In the genomic region with DNA sequence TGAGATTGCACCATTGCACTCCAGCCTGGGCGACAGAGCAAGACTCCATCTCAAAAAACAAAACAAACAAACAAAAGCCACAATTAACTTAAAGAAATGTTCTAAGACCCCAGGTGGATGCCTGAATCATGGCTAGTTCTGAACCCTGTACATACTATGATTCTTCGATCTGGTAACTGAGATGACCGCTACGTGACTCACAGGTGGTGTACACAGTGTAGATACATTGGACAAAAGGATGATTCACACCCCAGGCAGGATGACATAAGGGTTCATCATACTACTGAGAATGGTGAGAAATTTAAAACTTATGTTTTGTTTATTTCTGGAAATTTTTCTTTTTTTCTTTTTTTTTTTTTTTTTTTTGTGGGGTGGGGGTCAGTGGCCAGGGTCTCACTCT, we compare ENCODE assay signal across 19 cellular contexts. TPM values are rescaled to one million over a fixed set of nuclear protein-coding genes. Genes with fewer than 3 reads are reported as not detected.
A peak's percentile ranks its signal among the peaks of the same experiment; 100 is the strongest.
DNase-seq lines count a peak whose midpoint lies in the region; ATAC-seq and TF ChIP-seq lines count a peak whose summit lies in the region.
"Had no signal": no experiment of that assay in that cellular context is flagged by ENCODE, and none has a peak within 500 bp of the region (broad histone marks: within the 10 kb centered on the region; RNA-seq: fewer than 3 reads in every experiment).

No MANE protein-coding gene starts in this region.

- H3K27me3 ChIP-seq in mammary epithelial cell (ENCODE audit: insufficient read depth, low read length) (no peaks in the 10 kb centered on the region), gastroesophageal sphincter (no peaks in the 10 kb centered on the region)
- H3K27me3 ChIP-seq: right atrium auricular region, testis had no signal

- no peaks in the 10 kb centered on the region for H4K20me1 ChIP-seq in mammary epithelial cell (ENCODE audit: insufficient read depth, low read length)

- no peak overlapping the region for H3K4me2 ChIP-seq in mammary epithelial cell (ENCODE audit: insufficient read depth, low read depth, low read length)

- CTCF ChIA-PET in mammary epithelial cell (lab: Charles Lee; ENCODE audit: low non-redundant PET), result no interaction called here

- peaks cover 39% of the 10 kb centered on the region for H3K36me3 ChIP-seq in mammary epithelial cell (ENCODE audit: insufficient read depth, low read length)
- H3K36me3 ChIP-seq in gastroesophageal sphincter, result peaks cover 67 to 100% of the 10 kb centered on the region in 2 donors

- DNase-seq in stimulated activated CD4-positive, alpha-beta T cell treated with anti-CD3 and anti-CD28 coated beads, Interleukin-15, amount 100 ng/mL, for 24 hours, result peak; percentile 17
- DNase-seq in stimulated activated CD4-positive, alpha-beta T cell treated with anti-CD3 and anti-CD28 coated beads, Interleukin-2, amount 100 ng/mL, for 24 hours, result no peak
- DNase-seq in M059J (ENCODE audit: low read depth) (peak; percentile 56), mammary epithelial cell (peak; percentile 64), coronary artery (ENCODE audit: low spot score) (no peak), AML-193 (lab: John Stamatoyannopoulos, UW) (no peak)
- DNase-seq in stimulated activated CD8-positive, alpha-beta memory T cell treated with anti-CD3 and anti-CD28 coated beads, Interleukin-4, amount 100 ng/mL, for 48 hours, result peak; percentile 31
- DNase-seq: activated CD8-positive, alpha-beta memory T cell treated with anti-CD3 and anti-CD28 coated beads for 24 hours; activated effector memory CD4-positive, alpha-beta T cell treated with anti-CD3 and anti-CD28 coated beads, Interleukin-2, amount 50 U/mL, for 16 hours; aorta; left ventricle myocardium superior; NCI-H1092 treated with DMSO at 0.1 percent for 48 hours; NCI-H2107; nucleus accumbens; testis had no signal

- 79% methylated on average over 4 of the region's 4 CpGs for WGBS in mammary epithelial cell (ENCODE audit: low coverage, missing lambda C conversion rate)
- 91 to 94% methylated on average over 4 of the region's 4 CpGs for WGBS in gastroesophageal sphincter (ENCODE audit: low coverage in 1 of 2), 2 donors

- TF ChIP-seq CTCF in mammary epithelial cell (conservative IDR thresholded peaks at IDR 0.05 in 1 of 2, IDR thresholded peaks at IDR 0.05 in 1 of 2; ENCODE audit: extremely low read depth in 1 of 2, insufficient read depth in 1 of 2, low read depth in 1 of 2, low read length in 2 of 2) (no peak), gastroesophageal sphincter (IDR thresholded peaks at IDR 0.05) (no peak), coronary artery (IDR thresholded peaks at IDR 0.05) (no peak)

- intact Hi-C loops in mammary epithelial cell (cut with micrococcal nuclease), result loop anchor here (10.0 kb wide), 1 partner anchor 97 kb away; a partner anchor contains a TSS

- no peak overlapping the region for H2AFZ ChIP-seq in mammary epithelial cell (ENCODE audit: low read depth, low read length)

- TF ChIP-seq EP300 in gastroesophageal sphincter (IDR thresholded peaks at IDR 0.05), result no peak

- in situ Hi-C loops in mammary epithelial cell (cut with MboI; ENCODE audit: low sequenced_read_pairs in 2 of 2), result no loop called here

- dilution Hi-C loops in mammary epithelial cell (cut with HindIII; ENCODE audit: low sequenced_read_pairs), result no loop called here

- H3K9ac ChIP-seq in mammary epithelial cell (ENCODE audit: insufficient read depth, low read length), result no peak overlapping the region

- H3K79me2 ChIP-seq in mammary epithelial cell (ENCODE audit: insufficient read depth, low read length), result peaks cover 11% of the 10 kb centered on the region

- BruUV-seq in mammary epithelial cell (replicated peaks; lab: Mats Ljungman, UMichigan), result no TSS peak

- H3K4me1 ChIP-seq in mammary epithelial cell (ENCODE audit: insufficient read depth, low read length) (no peaks in the 10 kb centered on the region), gastroesophageal sphincter (peaks cover 0 to 3% (median 0%) of the 10 kb centered on the region in 3 donors)
- H3K4me1 ChIP-seq: right atrium auricular region, testis had no signal

- no peak for TF ChIP-seq POLR2A in gastroesophageal sphincter (IDR thresholded peaks at IDR 0.05)

- H3K9me3 ChIP-seq in mammary epithelial cell (replicated peaks; ENCODE audit: insufficient read depth, low read length) (peaks cover 84% of the 10 kb centered on the region), gastroesophageal sphincter (peaks cover 11 to 100% (median 21%) of the 10 kb centered on the region in 3 donors)
- H3K9me3 ChIP-seq: testis had no signal

- ATAC-seq in gastroesophageal sphincter, result no peak
- ATAC-seq: left ventricle myocardium superior had no signal

- H3K4me3 ChIP-seq in mammary epithelial cell (replicated peaks in 1 of 3; ENCODE audit: insufficient read depth in 1 of 3, low read depth in 2 of 3, low read length in 3 of 3) (no peak overlapping the region), gastroesophageal sphincter (no peak overlapping the region), coronary artery (no peak overlapping the region)
- H3K4me3 ChIP-seq: right atrium auricular region, testis had no signal

- no peak overlapping the region for H3K27ac ChIP-seq in mammary epithelial cell (ENCODE audit: insufficient read depth, low read depth, low read length)
- H3K27ac ChIP-seq in gastroesophageal sphincter, result no peak overlapping the region
- no peak overlapping the region for H3K27ac ChIP-seq in coronary artery
- H3K27ac ChIP-seq: right atrium auricular region, testis had no signal

RNA-seq across cellular contexts. Expression of a gene that starts 6.5 kb away (rescaled TPM):
- 4.2 and 8.9 TPM in 2 replicates for total RNA-seq in M059J (2014; rRNA removed; shearing (Covaris generic))
- total RNA-seq in mammary epithelial cell (10 to 100 TPM; 16.2 to 28.0 TPM), gastroesophageal sphincter (10 to 100 TPM; 12.5 to 24.3 (median 19.6) TPM)
- 5.1 TPM for polyA plus RNA-seq in mammary epithelial cell
- polyA minus RNA-seq in mammary epithelial cell, result 9.9 TPM

RNA-seq across cellular contexts. Expression of a gene that starts 33.5 kb away (rescaled TPM):
- 0.10 and 1.7 TPM in 2 replicates for total RNA-seq in M059J (2014; rRNA removed; shearing (Covaris generic))
- total RNA-seq in mammary epithelial cell (under 1 TPM; under 0.01 to 0.19 TPM), gastroesophageal sphincter (not detected)
- 0.05 TPM for polyA plus RNA-seq in mammary epithelial cell
- not detected for polyA minus RNA-seq in mammary epithelial cell
- total RNA-seq: aorta, endothelial cell of umbilical vein, left ventricle myocardium superior, right atrium auricular region had no signal
- polyA plus RNA-seq: aorta, IgD-negative memory B cell had no signal

RNA-seq across cellular contexts. Expression of a gene that starts 52.4 kb away (rescaled TPM):
- 12.7 and 19.0 TPM in 2 replicates for total RNA-seq in M059J (2014; rRNA removed; shearing (Covaris generic))
- 10 to 100 TPM; 62.4 to 70.5 TPM for total RNA-seq in mammary epithelial cell
- polyA plus RNA-seq in mammary epithelial cell, result 5.7 TPM
- polyA minus RNA-seq in mammary epithelial cell, result 57.5 TPM
- 10 to 100 TPM; 22.6 to 32.2 (median 28.1) TPM for total RNA-seq in gastroesophageal sphincter

Comparison
In these comparisons a context has a peak if more than half of its experiments do, and no peak if none do; other contexts are left out.
1. DNase-seq: peak in stimulated activated CD4-positive, alpha-beta T cell treated with anti-CD3 and anti-CD28 coated beads, Interleukin-15, amount 100 ng/mL, for 24 hours (single experiment), M059J (single experiment), mammary epithelial cell (single experiment) and stimulated activated CD8-positive, alpha-beta memory T cell treated with anti-CD3 and anti-CD28 coated beads, Interleukin-4, amount 100 ng/mL, for 48 hours (single experiment); none in stimulated activated CD4-positive, alpha-beta T cell treated with anti-CD3 and anti-CD28 coated beads, Interleukin-2, amount 100 ng/mL, for 24 hours (0 of 2), coronary artery (single experiment) and AML-193 (0 of 2).